1 cellular context compared by ENCODE assay signal in the genomic region with DNA sequence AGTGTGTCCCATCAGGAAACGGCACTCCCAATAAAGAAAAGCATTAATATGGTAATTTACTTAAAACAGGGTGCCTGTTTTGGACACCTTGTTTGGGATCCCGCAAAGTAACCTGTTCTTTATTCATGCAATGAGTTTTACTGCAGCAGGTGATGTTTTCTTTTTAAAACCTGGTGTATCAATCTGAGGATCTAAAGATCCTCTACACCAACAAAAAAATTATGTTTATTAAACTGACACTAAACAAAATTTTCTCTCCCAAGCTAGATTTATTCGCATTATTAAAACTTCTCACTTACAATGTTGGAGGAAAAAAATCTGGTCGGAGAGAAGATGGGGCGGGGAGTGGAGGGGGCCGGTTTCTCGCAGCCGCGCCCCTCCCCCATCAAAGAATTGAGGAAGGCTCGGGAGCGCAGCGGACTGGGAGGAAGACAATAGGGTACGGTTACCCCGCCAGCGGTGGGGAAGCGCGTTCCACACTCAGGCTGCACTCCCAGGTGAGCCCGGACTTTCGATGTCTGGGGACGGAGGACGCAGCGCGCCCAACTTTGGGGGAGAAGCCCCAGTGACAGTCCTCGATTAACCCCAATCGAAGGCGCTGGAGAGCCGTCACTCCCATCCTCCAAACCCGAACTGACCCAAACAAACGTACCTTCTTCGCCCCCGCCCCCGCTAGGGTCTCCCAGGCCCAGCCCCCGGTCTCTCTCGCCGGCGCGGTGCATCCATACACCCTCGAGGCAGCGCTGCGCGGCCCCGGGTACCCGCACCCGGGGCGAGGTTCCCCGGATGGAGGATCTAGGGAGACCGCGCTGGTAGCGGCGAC.
TF ChIP-seq lines count a peak whose summit lies in the region.

No MANE protein-coding gene starts in this region.

TF ChIP-seq in HEK293, 187 proteins besides CTCF, POLR2A, EP300 and RAD21 (continued from another document):
- TF ChIP-seq, protein P1, sequence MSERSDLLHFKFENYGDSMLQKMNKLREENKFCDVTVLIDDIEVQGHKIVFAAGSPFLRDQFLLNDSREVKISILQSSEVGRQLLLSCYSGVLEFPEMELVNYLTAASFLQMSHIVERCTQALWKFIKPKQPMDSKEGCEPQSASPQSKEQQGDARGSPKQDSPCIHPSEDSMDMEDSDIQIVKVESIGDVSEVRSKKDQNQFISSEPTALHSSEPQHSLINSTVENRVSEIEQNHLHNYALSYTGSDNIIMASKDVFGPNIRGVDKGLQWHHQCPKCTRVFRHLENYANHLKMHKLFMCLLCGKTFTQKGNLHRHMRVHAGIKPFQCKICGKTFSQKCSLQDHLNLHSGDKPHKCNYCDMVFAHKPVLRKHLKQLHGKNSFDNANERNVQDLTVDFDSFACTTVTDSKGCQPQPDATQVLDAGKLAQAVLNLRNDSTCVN (tag by site-specific recombination; optimal IDR thresholded peaks at IDR 0.05): peak; percentile 49
